ENCODE assay signal across 9 cellular contexts in genomic region chr17:4711671-4712111, GRCh38. TPM values are rescaled to one million over a fixed set of nuclear protein-coding genes. Genes with fewer than 3 reads are reported as not detected.
DNase-seq lines count a peak whose midpoint lies in the region; ATAC-seq, FAIRE-seq and TF ChIP-seq lines count a peak whose summit lies in the region.
"Had no signal": no experiment of that assay in that cellular context is flagged by ENCODE, and none has a peak within 500 bp of the region (broad histone marks: within the 10 kb centered on the region; RNA-seq: fewer than 3 reads in every experiment).

No MANE protein-coding gene starts in this region.

- no peak for TF ChIP-seq POLR2A in HCT116 (IDR thresholded peaks at IDR 0.05; ENCODE audit: borderline replicate concordance, extremely low read depth, insufficient read depth, insufficient read length)

- CTCF ChIA-PET in HCT116 (lab: Charles Lee) = no interaction called here

- H4K20me1 ChIP-seq in HCT116 (ENCODE audit: insufficient read depth) = no peaks in the 10 kb centered on the region

- peak overlapping the region; percentile 86 for H3K9ac ChIP-seq in HCT116 (ENCODE audit: low read length)

- POLR2A ChIA-PET in HCT116 (lab: Charles Lee) = no interaction called here

- H3K4me1 ChIP-seq in HCT116 (ENCODE audit: control insufficient read depth in 1 of 2, insufficient read depth in 2 of 2, low read length in 2 of 2) (peaks cover 13 to 34% of the 10 kb centered on the region in 2 experiments; a peak in 3 of 4 replicates), small intestine (ENCODE audit: control insufficient read depth in 2 of 2, insufficient read depth in 1 of 2, low read depth in 1 of 2, low read length in 1 of 2) (peaks cover 4 to 11% of the 10 kb centered on the region in 2 donors)

- BruUV-seq in HCT116 (replicated peaks; lab: Mats Ljungman, UMichigan) = no TSS peak

- no peaks in the 10 kb centered on the region for H3K9me3 ChIP-seq in HCT116 (ENCODE audit: control insufficient read depth in 1 of 2, insufficient read depth in 1 of 2, low read depth in 1 of 2, low read length in 2 of 2)
- H3K9me3 ChIP-seq in small intestine (ENCODE audit: control insufficient read depth, low read depth) = no peaks in the 10 kb centered on the region

- peaks cover 20% of the 10 kb centered on the region for H3K79me2 ChIP-seq in HCT116 (ENCODE audit: insufficient read depth, low read length)

- no peak for DNase-seq in HCT116 (ENCODE audit: low read depth, low spot score)
- peak; percentile 46 for DNase-seq in SKM-1 treated with dmso at 0.1 percent for 144 hours (lab: John Stamatoyannopoulos, UW; ENCODE audit: unreplicated experiment)
- DNase-seq in left cardiac atrium = peak; percentile 44
- peak; percentile 94 for DNase-seq in small intestine
- no peak for DNase-seq in stimulated activated naive CD4-positive, alpha-beta T cell treated with Interleukin-2 at 50 U/mL for 16 hours (lab: John Stamatoyannopoulos, UW)
- no peak for DNase-seq in NCI-H345 (lab: John Stamatoyannopoulos, UW)
- DNase-seq in AG08395 (ENCODE audit: low spot score) = no peak

- peak overlapping the region; percentile 65 to 73 for H3K4me3 ChIP-seq in HCT116 (replicated peaks in 1 of 2; ENCODE audit: low read depth in 1 of 2, low read length in 2 of 2)
- H3K4me3 ChIP-seq in small intestine (ENCODE audit: low read depth in 1 of 2, low read length in 2 of 2) = peak overlapping the region in 1 of 2 donors; percentile 88

- intact Hi-C loops in HCT116 (cut with micrococcal nuclease) (no loop called here), left cardiac atrium (cut with DNase I) (loop anchor here in 1 of 2 donors (5.0 kb wide), 1 partner anchor 191 kb away; the partner anchor contains the start of gene CHRNE)

- FAIRE-seq in small intestine (lab: Jason Lieb, UNC) = no peak

- WGBS in small intestine, 3 donors = 11 to 40% (median 17%) methylated on average over 5 of the region's 5 CpGs

- H3K36me3 ChIP-seq in HCT116 (ENCODE audit: control insufficient read depth in 1 of 2, insufficient read depth in 2 of 2, low read length in 2 of 2) (no peaks in the 10 kb centered on the region; a peak in 1 of 4 replicates), small intestine (ENCODE audit: control insufficient read depth in 2 of 2, insufficient read depth in 2 of 2, low read length in 2 of 2) (peaks cover 2 to 3% of the 10 kb centered on the region in 2 donors)

- peak overlapping the region; percentile 75 for H3K4me2 ChIP-seq in HCT116 (ENCODE audit: low read length)

- H3K27me3 ChIP-seq in HCT116 (ENCODE audit: insufficient read depth, low read length) (no peaks in the 10 kb centered on the region), small intestine (ENCODE audit: control insufficient read depth in 2 of 2, insufficient read depth in 2 of 2, low read length in 2 of 2) (no peaks in the 10 kb centered on the region)

- RAD21 ChIA-PET in HCT116 (lab: Charles Lee; ENCODE audit: low non-redundant PET in 1 of 2, low total read pairs in 2 of 2, uncharacterized antibody in 2 of 2, unreplicated experiment in 2 of 2) = no interaction called here

- no peak overlapping the region for H3K27ac ChIP-seq in HCT116 (ENCODE audit: low read depth, low read length)
- peak overlapping the region; percentile 92 to 96 for H3K27ac ChIP-seq in small intestine (ENCODE audit: low read depth in 1 of 2, low read length in 1 of 2)

- H2AFZ ChIP-seq in HCT116 (ENCODE audit: low read depth, low read length, poor library complexity, severe bottlenecking) = no peak overlapping the region

- no peaks in the 10 kb centered on the region for H3K9me2 ChIP-seq in HCT116 (ENCODE audit: insufficient read depth)

- no peak for TF ChIP-seq RAD21 in HCT116 (IDR thresholded peaks at IDR 0.05; ENCODE audit: low read depth)

- TF ChIP-seq CTCF in HCT116 (IDR thresholded peaks at IDR 0.05 in 2 of 3, conservative IDR thresholded peaks at IDR 0.05 in 1 of 3; ENCODE audit: borderline replicate concordance in 1 of 3, insufficient read depth in 1 of 3, low read depth in 2 of 3, low read length in 2 of 3) = no peak

- no peak for ATAC-seq in HCT116
- ATAC-seq in left cardiac atrium = peak; percentile 2 to 6
- ATAC-seq in GM21529 (IDR thresholded peaks at IDR 0.05; ENCODE audit: unreplicated experiment) = no peak

TF ChIP-seq in HCT116, 20 proteins besides CTCF, POLR2A, EP300 and RAD21 (continues in another document):
- no peak for TF ChIP-seq EZH2phosphoT487 (IDR thresholded peaks at IDR 0.05; ENCODE audit: borderline replicate concordance)
- no peak for TF ChIP-seq JUND (IDR thresholded peaks at IDR 0.05)
- no peak for TF ChIP-seq SP1 (IDR thresholded peaks at IDR 0.05; ENCODE audit: low read depth)
- TF ChIP-seq REST (IDR thresholded peaks at IDR 0.05; ENCODE audit: low read depth) = no peak
- no peak for TF ChIP-seq ZFX (IDR thresholded peaks at IDR 0.05)
- no peak for TF ChIP-seq YY1 (IDR thresholded peaks at IDR 0.05; ENCODE audit: extremely low read depth, insufficient replicate concordance, low read depth, low read length)
- TF ChIP-seq CBX3 (IDR thresholded peaks at IDR 0.05; ENCODE audit: low read depth) = no peak
- TF ChIP-seq EZH2 (IDR thresholded peaks at IDR 0.05) = no peak
- no peak for TF ChIP-seq EGR1 (IDR thresholded peaks at IDR 0.05; ENCODE audit: low read depth)
- TF ChIP-seq SRF (IDR thresholded peaks at IDR 0.05; ENCODE audit: low read depth) = no peak
- no peak for TF ChIP-seq ZBTB33 (IDR thresholded peaks at IDR 0.05; ENCODE audit: extremely low read depth, insufficient replicate concordance, low read length)
- no peak for TF ChIP-seq ATF3 (IDR thresholded peaks at IDR 0.05)
- no peak for TF ChIP-seq ELF1 (IDR thresholded peaks at IDR 0.05; ENCODE audit: borderline replicate concordance, low read depth)
- no peak for TF ChIP-seq FOSL1 (IDR thresholded peaks at IDR 0.05; ENCODE audit: low read depth)
- no peak for TF ChIP-seq POLR2AphosphoS5 (IDR thresholded peaks at IDR 0.05; ENCODE audit: low read depth, low read length)
- no peak for TF ChIP-seq TCF7L2 (IDR thresholded peaks at IDR 0.05; ENCODE audit: borderline replicate concordance, extremely low read depth, insufficient read depth, insufficient read length)

RNA-seq across cellular contexts. Expression of gene ARRB2, which starts 1.3 kb away (rescaled TPM):
- total RNA-seq in HCT116 (2021; ENCODE audit: unreplicated experiment) (70.8 TPM), left cardiac atrium (10 to 100 TPM; 30.7 to 43.5 TPM)
- polyA plus RNA-seq in HCT116 (2012) = 74.1 and 74.4 TPM in 2 replicates
- 100 to 1,000 TPM in 2 of 3 donors, 10 to 100 TPM in 1; 43.8 to 131 (median 114) TPM for polyA plus RNA-seq in small intestine

RNA-seq across cellular contexts. Expression of gene PELP1, which starts 7.8 kb away (rescaled TPM):
- total RNA-seq in HCT116 (2021; ENCODE audit: unreplicated experiment) (93.4 TPM), left cardiac atrium (10 to 100 TPM; 36.4 to 38.7 TPM)
- polyA plus RNA-seq in HCT116 (2012) = 46.9 and 47.5 TPM in 2 replicates
- polyA plus RNA-seq in small intestine = 10 to 100 TPM in 1 of 3 donors, 1 to 10 TPM in 2; 7.3 to 22.8 (median 7.6) TPM

RNA-seq across cellular contexts. Expression of gene MED11, which starts 19.5 kb away (rescaled TPM):
- total RNA-seq in HCT116 (2021; ENCODE audit: unreplicated experiment) (13.7 TPM), left cardiac atrium (10 to 100 TPM; 16.9 to 17.6 TPM)
- polyA plus RNA-seq in HCT116 (2012) = 16.6 and 19.1 TPM in 2 replicates
- 10 to 100 TPM; 37.2 to 61.1 (median 48.1) TPM for polyA plus RNA-seq in small intestine

RNA-seq across cellular contexts. Expression of gene ZMYND15, which starts 27.9 kb away (rescaled TPM):
- total RNA-seq in HCT116 (2021; ENCODE audit: unreplicated experiment) = 2.8 TPM
- 1.6 and 2.7 TPM in 2 replicates for polyA plus RNA-seq in HCT116 (2012)
- total RNA-seq in left cardiac atrium = under 1 TPM; 0.21 to 0.39 TPM
- polyA plus RNA-seq in small intestine = 10 to 100 TPM in 2 of 3 donors, 1 to 10 TPM in 1; 2.0 to 13.5 (median 12.5) TPM
- total RNA-seq: RPMI7951 had no signal

RNA-seq across cellular contexts. Expression of gene CXCL16, which starts 28.0 kb away (rescaled TPM):
- 44.8 TPM for total RNA-seq in HCT116 (2021; ENCODE audit: unreplicated experiment)
- 60.4 and 64.3 TPM in 2 replicates for polyA plus RNA-seq in HCT116 (2012)
- total RNA-seq in left cardiac atrium = 1 to 10 TPM; 6.5 to 8.2 TPM
- 10 to 100 TPM; 37.5 to 77.8 (median 46.3) TPM for polyA plus RNA-seq in small intestine

Comparison
In these comparisons a context has a peak if more than half of its experiments do, and no peak if none do; other contexts are left out.
1. ATAC-seq: peak in left cardiac atrium (2 of 2); none in HCT116 (single experiment) and GM21529 (single experiment).
2. DNase-seq: peak in SKM-1 treated with dmso at 0.1 percent for 144 hours (single experiment), left cardiac atrium (single experiment) and small intestine (single experiment); none in HCT116 (single experiment), stimulated activated naive CD4-positive, alpha-beta T cell treated with Interleukin-2 at 50 U/mL for 16 hours (single experiment), NCI-H345 (single experiment) and AG08395 (single experiment).